13 cellular contexts compared by ENCODE assay signal in the genomic region with DNA sequence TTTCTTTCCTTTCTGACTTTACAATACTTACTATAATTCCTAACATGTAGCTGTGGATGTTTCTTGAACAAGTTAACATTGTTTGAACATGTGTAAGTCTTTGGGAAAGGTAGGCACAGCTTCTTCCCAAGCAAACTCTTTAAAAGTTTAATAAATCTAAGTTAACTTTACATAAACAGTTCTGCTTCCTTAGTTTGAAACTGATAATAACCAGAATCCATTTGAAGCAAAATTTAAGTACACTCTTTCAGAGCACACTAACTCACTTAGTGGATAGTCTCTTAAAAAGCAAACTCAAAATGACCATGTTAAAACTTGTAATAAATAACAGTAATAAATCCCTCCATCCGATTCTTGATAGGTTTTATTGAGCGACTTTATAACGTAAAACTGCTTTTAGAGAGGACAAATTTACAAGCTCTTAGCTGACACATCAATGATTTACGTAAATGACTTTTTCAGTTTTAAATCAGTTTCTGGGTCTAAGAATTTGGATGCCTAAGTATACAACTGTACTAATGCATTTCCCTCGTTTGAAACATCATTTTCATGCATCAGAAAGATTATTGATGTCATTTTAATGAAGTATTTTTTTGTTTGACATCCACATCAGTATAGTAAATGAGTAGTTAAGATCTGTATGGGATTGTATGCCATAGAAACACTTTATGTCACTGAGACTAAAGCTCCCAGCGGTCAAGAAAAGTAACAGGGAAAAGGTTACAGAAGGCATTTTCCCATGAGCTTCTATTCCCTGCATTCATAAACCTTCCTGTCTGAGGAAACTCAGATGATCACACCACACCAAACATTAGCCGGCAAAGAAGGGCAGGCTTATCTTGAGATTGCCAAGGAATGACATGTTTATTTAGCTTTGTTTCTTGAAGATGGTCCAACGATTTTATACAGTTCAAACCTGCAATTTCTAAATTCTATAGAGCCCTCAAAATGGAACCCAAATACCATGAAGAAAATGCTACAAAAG.
DNase-seq lines count a peak whose midpoint lies in the region; ATAC-seq and TF ChIP-seq lines count a peak whose summit lies in the region.
"Had no signal": no experiment of that assay in that cellular context is flagged by ENCODE, and none has a peak within 500 bp of the region (broad histone marks: within the 10 kb centered on the region; RNA-seq: fewer than 3 reads in every experiment).

No MANE protein-coding gene starts in this region.

- TF ChIP-seq POLR2A in vagina (IDR thresholded peaks at IDR 0.05): no peak
- TF ChIP-seq POLR2A in spleen (IDR thresholded peaks at IDR 0.05): no peak

- ATAC-seq in Right ventricle myocardium superior (ENCODE audit: poor library complexity): peak; percentile 63

- H3K27me3 Mint-ChIP-seq in nephron (ENCODE audit: low read depth): no peaks in the 10 kb centered on the region

- H3K27me3 ChIP-seq in right atrium auricular region: no peaks in the 10 kb centered on the region
- H3K27me3 ChIP-seq in vagina: no peaks in the 10 kb centered on the region
- no peaks in the 10 kb centered on the region for H3K27me3 ChIP-seq in spleen (replicated peaks in 1 of 7)

- H3K4me1 Mint-ChIP-seq in nephron: peaks cover 29% of the 10 kb centered on the region

- no peak overlapping the region for H3K4me3 Mint-ChIP-seq in nephron

- no peak for TF ChIP-seq CTCF in right atrium auricular region (IDR thresholded peaks at IDR 0.05)
- no peak for TF ChIP-seq CTCF in fibroblast of pulmonary artery (IDR thresholded peaks at IDR 0.05; ENCODE audit: low read length, missing control alignments)
- no peak for TF ChIP-seq CTCF in nephron (IDR thresholded peaks at IDR 0.05; ENCODE audit: unreplicated experiment in 3 of 3)
- no peak for TF ChIP-seq CTCF in vagina (IDR thresholded peaks at IDR 0.05)
- TF ChIP-seq CTCF in spleen (IDR thresholded peaks at IDR 0.05 in 8 of 11, conservative IDR thresholded peaks at IDR 0.05 in 3 of 11): no peak

- peak overlapping the region; percentile 77 to 83 (median 77) for H3K27ac Mint-ChIP-seq in nephron

- 68 to 82% (median 75%) methylated on average over 8 of the region's 8 CpGs for WGBS in spleen, 5 donors

- no peaks in the 10 kb centered on the region for H3K36me3 Mint-ChIP-seq in nephron (ENCODE audit: low read depth)

- H3K9me3 ChIP-seq in right atrium auricular region (no peaks in the 10 kb centered on the region), vagina (no peaks in the 10 kb centered on the region), spleen (no peaks in the 10 kb centered on the region)

- no peak for DNase-seq in Right ventricle myocardium superior
- DNase-seq in right atrium auricular region (ENCODE audit: low spot score): no peak
- peak; percentile 77 for DNase-seq in fibroblast of pulmonary artery (ENCODE audit: low read depth)
- no peak for DNase-seq in vagina (ENCODE audit: extremely low spot score in 2 of 2)
- no peak for DNase-seq in posterior vena cava (ENCODE audit: low spot score)
- DNase-seq in spleen: no peak
- no peak for DNase-seq in midbrain (lab: John Stamatoyannopoulos, UW)
- DNase-seq: 8988T; activated naive CD4-positive, alpha-beta T cell; hippocampal formation; NCI-H1092 treated with DMSO at 0.1 percent for 48 hours; stimulated activated CD4-positive, alpha-beta T cell treated with anti-CD3 and anti-CD28 coated beads, Interleukin-2, amount 100 ng/mL, for 24 hours had no signal

- H3K4me1 ChIP-seq in right atrium auricular region (no peaks in the 10 kb centered on the region), vagina (peaks cover 11% of the 10 kb centered on the region), spleen (no peaks in the 10 kb centered on the region)

- H3K9me3 Mint-ChIP-seq in nephron: no peaks in the 10 kb centered on the region

- intact Hi-C loops in Right ventricle myocardium superior (cut with DNase I): no loop called here
- intact Hi-C loops in vagina (cut with DNase I): no loop called here
- intact Hi-C loops in posterior vena cava (cut with DNase I): no loop called here
- intact Hi-C loops in spleen (cut with DNase I; ENCODE audit: low total_unique reads): no loop called here

- H3K36me3 ChIP-seq in right atrium auricular region (no peaks in the 10 kb centered on the region), vagina (no peaks in the 10 kb centered on the region), spleen (no peaks in the 10 kb centered on the region)

- H3K4me3 ChIP-seq in right atrium auricular region (no peak overlapping the region), fibroblast of pulmonary artery (replicated peaks; ENCODE audit: low read depth, low read length) (no peak overlapping the region), vagina (no peak overlapping the region), spleen (no peak overlapping the region)

- peak overlapping the region in 1 of 2 donors; percentile 52 for H3K27ac ChIP-seq in right atrium auricular region
- H3K27ac ChIP-seq in vagina: peak overlapping the region; percentile 76
- H3K27ac ChIP-seq in spleen: peak overlapping the region in 1 of 8 donors; percentile 27
